11 cellular contexts compared by ENCODE assay signal in the genomic region with DNA sequence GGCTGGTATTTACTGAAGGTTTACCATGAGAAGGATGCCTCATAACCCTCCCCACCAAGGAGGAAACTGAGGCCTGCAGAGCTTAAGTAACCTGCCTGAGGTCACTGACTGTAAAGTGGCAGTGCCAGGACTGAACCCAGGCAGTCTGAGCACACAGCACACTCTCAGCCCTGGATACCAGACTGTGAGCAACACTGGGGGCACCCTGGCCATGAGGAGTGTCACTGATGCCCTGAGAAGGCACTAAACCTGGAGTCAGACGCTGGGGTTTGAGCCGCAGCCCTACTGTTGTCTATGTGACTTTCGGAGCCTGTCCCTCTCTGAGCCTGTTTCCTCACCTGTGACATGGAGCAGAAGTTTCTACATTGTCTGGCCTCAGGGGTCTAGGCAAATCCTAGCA. TPM values are rescaled to one million over a fixed set of nuclear protein-coding genes. Genes with fewer than 3 reads are reported as not detected.
DNase-seq lines count a peak whose midpoint lies in the region; ATAC-seq and TF ChIP-seq lines count a peak whose summit lies in the region.
"Had no signal": no experiment of that assay in that cellular context is flagged by ENCODE, and none has a peak within 500 bp of the region (broad histone marks: within the 10 kb centered on the region; RNA-seq: fewer than 3 reads in every experiment).

No MANE protein-coding gene starts in this region.

- H3K36me3 ChIP-seq in heart right ventricle: peaks cover 0 to 92% (median 25%) of the 10 kb centered on the region in 9 donors
- peaks cover 0 to 88% (median 73%) of the 10 kb centered on the region in 9 donors for H3K36me3 ChIP-seq in heart left ventricle
- H3K36me3 ChIP-seq in mucosa of descending colon (ENCODE audit: low read depth): no peaks in the 10 kb centered on the region
- no peaks in the 10 kb centered on the region for H3K36me3 ChIP-seq in urinary bladder (ENCODE audit: insufficient read depth)

- no peaks in the 10 kb centered on the region for H3K9me3 Mint-ChIP-seq in activated T-helper 2 cell treated with anti-CD3 and anti-CD28 coated beads, Interferon-gamma antibody, Interleukin-2, Interleukin-4, amounts not matched to agents 10 μg/mL and 5 μg/mL and 100 μg/mL, durations not matched to agents 14 hours and 24 hours and 36 hours

- H3K27ac ChIP-seq in heart right ventricle (peak overlapping the region in 7 of 10 donors; percentile 1 to 69 (median 32)), heart left ventricle (peak overlapping the region in 5 of 12 donors; percentile 3 to 45 (median 42)), urinary bladder (ENCODE audit: low read depth) (peak overlapping the region; percentile 24)

- H3K27ac Mint-ChIP-seq in activated T-helper 2 cell treated with anti-CD3 and anti-CD28 coated beads, Interferon-gamma antibody, Interleukin-2, Interleukin-4, amounts not matched to agents 10 μg/mL and 5 μg/mL and 100 μg/mL, durations not matched to agents 14 hours and 24 hours and 36 hours: peak overlapping the region; percentile 94

- H3K27me3 Mint-ChIP-seq in activated T-helper 2 cell treated with anti-CD3 and anti-CD28 coated beads, Interferon-gamma antibody, Interleukin-2, Interleukin-4, amounts not matched to agents 10 μg/mL and 5 μg/mL and 100 μg/mL, durations not matched to agents 14 hours and 24 hours and 36 hours (ENCODE audit: low read depth): no peaks in the 10 kb centered on the region

- no peak overlapping the region for H3K4me3 Mint-ChIP-seq in activated T-helper 2 cell treated with anti-CD3 and anti-CD28 coated beads, Interferon-gamma antibody, Interleukin-2, Interleukin-4, amounts not matched to agents 10 μg/mL and 5 μg/mL and 100 μg/mL, durations not matched to agents 14 hours and 24 hours and 36 hours (ENCODE audit: low read depth)

- H3K4me3 ChIP-seq in heart right ventricle: no peak overlapping the region
- no peak overlapping the region for H3K4me3 ChIP-seq in heart left ventricle
- H3K4me3 ChIP-seq in mucosa of descending colon: no peak overlapping the region
- no peak overlapping the region for H3K4me3 ChIP-seq in urinary bladder (ENCODE audit: low read depth, low read length)

- H3K4me1 ChIP-seq in heart right ventricle: peaks cover 20 to 90% (median 79%) of the 10 kb centered on the region in 9 donors
- peaks cover 22 to 86% (median 70%) of the 10 kb centered on the region in 12 donors for H3K4me1 ChIP-seq in heart left ventricle
- H3K4me1 ChIP-seq in mucosa of descending colon (ENCODE audit: low read depth): peaks cover 51% of the 10 kb centered on the region
- H3K4me1 ChIP-seq in urinary bladder (ENCODE audit: insufficient read depth): no peaks in the 10 kb centered on the region

- no peak for TF ChIP-seq CTCF in heart right ventricle (IDR thresholded peaks at IDR 0.05)
- TF ChIP-seq CTCF in heart left ventricle (IDR thresholded peaks at IDR 0.05): no peak
- no peak for TF ChIP-seq CTCF in mucosa of descending colon (IDR thresholded peaks at IDR 0.05)

- DNase-seq in heart right ventricle: no peak
- no peak for DNase-seq in heart left ventricle
- no peak for DNase-seq in activated T-helper 2 cell treated with anti-CD3 and anti-CD28 coated beads, Interferon-gamma antibody, Interleukin-2, Interleukin-4, amounts not matched to agents 10 μg/mL and 5 μg/mL and 100 μg/mL, durations not matched to agents 14 hours and 24 hours and 36 hours (ENCODE audit: low spot score)
- DNase-seq in mucosa of descending colon: no peak
- no peak for DNase-seq in HK-2 (ENCODE audit: unreplicated experiment)
- DNase-seq in central memory CD4-positive, alpha-beta T cell: no peak
- DNase-seq: activated gamma-delta T cell; effector CD4-positive, alpha-beta T cell; NCI-H526 treated with DMSO at 0.1 percent for 48 hours had no signal

- no peaks in the 10 kb centered on the region for H3K9me3 ChIP-seq in heart right ventricle
- no peaks in the 10 kb centered on the region for H3K9me3 ChIP-seq in heart left ventricle
- no peaks in the 10 kb centered on the region for H3K9me3 ChIP-seq in mucosa of descending colon

- intact Hi-C loops in heart right ventricle (cut with DNase I) (loop anchor here in 2 of 10 donors (5.0 kb wide), 1 partner anchor 36 kb away; the partner anchor contains the start of gene B4GALT1 (in 2 of the 2)), heart left ventricle (cut with DNase I) (loop anchor here in 3 of 10 donors (5.0 kb wide), 2 partner anchors 36 to 91 kb away; partner anchors contain the start of gene B4GALT1 (in 3 of the 3)), mucosa of descending colon (cut with DNase I, micrococcal nuclease) (no loop called here)
- intact Hi-C loops in activated T-helper 2 cell treated with anti-CD3 and anti-CD28 coated beads, Interferon-gamma antibody, Interleukin-2, Interleukin-4, amounts not matched to agents 10 μg/mL and 5 μg/mL and 100 μg/mL, durations not matched to agents 14 hours and 24 hours and 36 hours (cut with micrococcal nuclease): loop anchor here (2.0 kb wide), 1 partner anchor 36 kb away; the partner anchor contains the start of gene B4GALT1

- H3K4me1 Mint-ChIP-seq in activated T-helper 2 cell treated with anti-CD3 and anti-CD28 coated beads, Interferon-gamma antibody, Interleukin-2, Interleukin-4, amounts not matched to agents 10 μg/mL and 5 μg/mL and 100 μg/mL, durations not matched to agents 14 hours and 24 hours and 36 hours (ENCODE audit: low read depth): peaks cover 28% of the 10 kb centered on the region

- no peak for TF ChIP-seq POLR2A in heart left ventricle (IDR thresholded peaks at IDR 0.05)

- H3K36me3 Mint-ChIP-seq in activated T-helper 2 cell treated with anti-CD3 and anti-CD28 coated beads, Interferon-gamma antibody, Interleukin-2, Interleukin-4, amounts not matched to agents 10 μg/mL and 5 μg/mL and 100 μg/mL, durations not matched to agents 14 hours and 24 hours and 36 hours (ENCODE audit: low read depth): peaks cover 74% of the 10 kb centered on the region

- H3K27me3 ChIP-seq in heart right ventricle (no peaks in the 10 kb centered on the region), heart left ventricle (no peaks in the 10 kb centered on the region)

- 96 to 99% methylated on average over 3 of the region's 3 CpGs for WGBS in heart right ventricle, 2 donors
- 96 to 100% (median 97%) methylated on average over 3 of the region's 3 CpGs for WGBS in heart left ventricle, 4 donors
- 91% methylated on average over 3 of the region's 3 CpGs for WGBS in urinary bladder

- no peak for ATAC-seq in heart right ventricle
- ATAC-seq in heart left ventricle: no peak
- ATAC-seq in mucosa of descending colon: peak; percentile 22
- ATAC-seq in GM21381 (IDR thresholded peaks at IDR 0.05; ENCODE audit: unreplicated experiment): no peak

RNA-seq across cellular contexts. Expression of gene B4GALT1, which starts 36.2 kb away (rescaled TPM):
- 100 to 1,000 TPM in 1 of 10 donors, 10 to 100 TPM in 9; 30.0 to 117 (median 43.1) TPM for total RNA-seq in heart right ventricle
- 10 to 100 TPM; 14.8 to 29.0 TPM for polyA plus RNA-seq in heart right ventricle
- 10 to 100 TPM; 27.4 to 73.3 (median 44.8) TPM for total RNA-seq in heart left ventricle
- 10 to 100 TPM; 10.6 to 37.2 TPM for polyA plus RNA-seq in heart left ventricle
- 60.6 and 64.0 TPM in 2 replicates for total RNA-seq in activated T-helper 2 cell treated with anti-CD3 and anti-CD28 coated beads, Interferon-gamma antibody, Interleukin-2, Interleukin-4, amounts not matched to agents 10 μg/mL and 5 μg/mL and 100 μg/mL, durations not matched to agents 14 hours and 24 hours and 36 hours
- 100 to 1,000 TPM in 2 of 3 donors, 10 to 100 TPM in 1; 66.0 to 203 (median 103) TPM for total RNA-seq in mucosa of descending colon
- total RNA-seq in urinary bladder: 36.4 TPM
- 57.7 TPM for polyA plus RNA-seq in urinary bladder

RNA-seq across cellular contexts. Expression of gene SMU1, which starts 54.5 kb away (rescaled TPM):
- total RNA-seq in heart right ventricle: 10 to 100 TPM; 14.9 to 18.5 (median 17.3) TPM
- polyA plus RNA-seq in heart right ventricle: 1 to 10 TPM; 5.8 to 8.5 TPM
- total RNA-seq in heart left ventricle: 10 to 100 TPM; 11.5 to 19.4 (median 15.8) TPM
- 10 to 100 TPM in 1 of 2 donors, 1 to 10 TPM in 1; 6.7 to 12.3 TPM for polyA plus RNA-seq in heart left ventricle
- 27.6 and 28.3 TPM in 2 replicates for total RNA-seq in activated T-helper 2 cell treated with anti-CD3 and anti-CD28 coated beads, Interferon-gamma antibody, Interleukin-2, Interleukin-4, amounts not matched to agents 10 μg/mL and 5 μg/mL and 100 μg/mL, durations not matched to agents 14 hours and 24 hours and 36 hours
- 10 to 100 TPM; 15.5 to 23.6 (median 17.1) TPM for total RNA-seq in mucosa of descending colon
- total RNA-seq in urinary bladder: 37.0 TPM
- polyA plus RNA-seq in urinary bladder: 14.3 TPM
